25 cellular contexts compared by ENCODE assay signal in genomic region chr2:237210763-237211162, GRCh38.
DNase-seq lines count a peak whose midpoint lies in the region; ATAC-seq and TF ChIP-seq lines count a peak whose summit lies in the region.
"Had no signal": no experiment of that assay in that cellular context is flagged by ENCODE, and none has a peak within 500 bp of the region (broad histone marks: within the 10 kb centered on the region; RNA-seq: fewer than 3 reads in every experiment).

No MANE protein-coding gene starts in this region.

- intact Hi-C loops in mucosa of descending colon (cut with DNase I, micrococcal nuclease) = no loop called here

- DNase-seq in HFFc6 (no peak), endodermal cell (peak; percentile 78), iPS-NIHi11 (ENCODE audit: low spot score) (peak; percentile 32), smooth muscle cell (lab: John Stamatoyannopoulos, UW; ENCODE audit: unreplicated experiment) (no peak), mucosa of descending colon (no peak), NCI-H1694 (lab: John Stamatoyannopoulos, UW) (no peak), globus pallidus (ENCODE audit: low spot score) (no peak), activated T-cell treated with anti-CD3 and anti-CD28 coated beads for 4 hours (no peak)
- DNase-seq: activated CD8-positive, alpha-beta T cell treated with anti-CD3 and anti-CD28 coated beads for 36 hours; activated naive CD4-positive, alpha-beta T cell; activated T-cell treated with anti-CD3 and anti-CD28 coated beads, Interleukin-2, amount 50 U/mL, for 24 hours; body of pancreas; C1 segment of cervical spinal cord; COR-L47; dorsolateral prefrontal cortex; GDM1; NCI-H1417 treated with DMSO at 0.1 percent for 48 hours; NCI-H2081 treated with DMSO at 0.1 percent for 48 hours; NCI-H226; upper lobe of right lung had no signal

- TF ChIP-seq CTCF in HFFc6 (IDR thresholded peaks at IDR 0.05) (no peak), endodermal cell (conservative IDR thresholded peaks at IDR 0.05) (no peak), smooth muscle cell (IDR thresholded peaks at IDR 0.05; ENCODE audit: borderline replicate concordance, insufficient read depth, poor library complexity, severe bottlenecking) (no peak), mucosa of descending colon (IDR thresholded peaks at IDR 0.05) (no peak)

- peak overlapping the region; percentile 38; the same call in 1 of the 2 replicates for H3K27ac Mint-ChIP-seq in HFFc6
- H3K27ac Mint-ChIP-seq in endodermal cell = no peak overlapping the region
- H3K27ac Mint-ChIP-seq: activated CD8-positive, alpha-beta T cell treated with anti-CD3 and anti-CD28 coated beads for 36 hours; activated T-cell treated with anti-CD3 and anti-CD28 coated beads, Interleukin-2, amount 50 U/mL, for 24 hours; neural progenitor cell; T-helper 1 cell treated with Interleukin-12 subunit alpha and Interleukin-12 subunit beta and Interleukin-4 antibody, amounts not matched to agents 30 μg/mL and 1 μg/mL, for 36 hours had no signal

- H3K4me2 ChIP-seq in smooth muscle cell = no peak overlapping the region
- H3K4me2 ChIP-seq: KMS-11, neural progenitor cell had no signal

- H3K4me3 Mint-ChIP-seq in HFFc6 (no peak overlapping the region), endodermal cell (no peak overlapping the region)
- H3K4me3 Mint-ChIP-seq: activated CD8-positive, alpha-beta T cell treated with anti-CD3 and anti-CD28 coated beads for 36 hours; activated T-cell treated with anti-CD3 and anti-CD28 coated beads, Interleukin-2, amount 50 U/mL, for 24 hours; neural progenitor cell; T-helper 1 cell treated with Interleukin-12 subunit alpha and Interleukin-12 subunit beta and Interleukin-4 antibody, amounts not matched to agents 30 μg/mL and 1 μg/mL, for 36 hours had no signal

- peaks cover 45% of the 10 kb centered on the region for H3K4me1 Mint-ChIP-seq in HFFc6 (ENCODE audit: low read depth)
- peaks cover 4% of the 10 kb centered on the region for H3K4me1 Mint-ChIP-seq in endodermal cell

- H3K4me1 ChIP-seq in endodermal cell (ENCODE audit: control insufficient read depth, insufficient read depth, low read length) (no peaks in the 10 kb centered on the region), smooth muscle cell (ENCODE audit: low read depth) (peaks cover 10% of the 10 kb centered on the region), mucosa of descending colon (ENCODE audit: low read depth) (no peaks in the 10 kb centered on the region)
- H3K4me1 ChIP-seq: neural progenitor cell had no signal

- peaks cover 14% of the 10 kb centered on the region for H3K9me3 ChIP-seq in endodermal cell (ENCODE audit: control insufficient read depth, low read length)
- H3K9me3 ChIP-seq in smooth muscle cell (replicated peaks; ENCODE audit: low read depth) = no peaks in the 10 kb centered on the region
- no peaks in the 10 kb centered on the region for H3K9me3 ChIP-seq in mucosa of descending colon
- H3K9me3 ChIP-seq: body of pancreas, gastroesophageal sphincter, SJSA1, upper lobe of right lung had no signal

- H3F3A ChIP-seq in smooth muscle cell (ENCODE audit: low read depth) = peaks cover 54% of the 10 kb centered on the region

- H3K36me3 ChIP-seq in endodermal cell (ENCODE audit: control insufficient read depth, insufficient read depth, low read length) = no peaks in the 10 kb centered on the region
- no peaks in the 10 kb centered on the region for H3K36me3 ChIP-seq in smooth muscle cell (ENCODE audit: low read depth)
- H3K36me3 ChIP-seq in mucosa of descending colon (ENCODE audit: low read depth) = no peaks in the 10 kb centered on the region
- H3K36me3 ChIP-seq: gastroesophageal sphincter, neural progenitor cell, SJSA1, upper lobe of right lung had no signal

- WGBS in endodermal cell (ENCODE audit: insufficient coverage in 1 of 2, insufficient read length in 1 of 2), 2 experiments = 56 to 57% methylated on average over 6 of the region's 6 CpGs
- WGBS in smooth muscle cell (ENCODE audit: low lambda C conversion rate) = 87% methylated on average over 6 of the region's 6 CpGs

- peaks cover 2% of the 10 kb centered on the region; the same call in 1 of the 2 replicates for H3K27me3 Mint-ChIP-seq in HFFc6 (ENCODE audit: insufficient read depth)
- H3K27me3 Mint-ChIP-seq in endodermal cell (ENCODE audit: insufficient read depth) = no peaks in the 10 kb centered on the region

- H2AFZ ChIP-seq in smooth muscle cell (ENCODE audit: low read depth) = no peak overlapping the region
- H2AFZ ChIP-seq: neural progenitor cell had no signal

- H3K27me3 ChIP-seq in endodermal cell (ENCODE audit: control insufficient read depth, insufficient read depth, low read length, poor library complexity, severe bottlenecking) (no peaks in the 10 kb centered on the region), smooth muscle cell (ENCODE audit: low read depth) (no peaks in the 10 kb centered on the region)
- H3K27me3 ChIP-seq: body of pancreas, gastroesophageal sphincter, neural progenitor cell, SJSA1, upper lobe of right lung had no signal

- ATAC-seq in mucosa of descending colon = no peak
- ATAC-seq: activated CD8-positive, alpha-beta T cell treated with anti-CD3 and anti-CD28 coated beads for 36 hours; body of pancreas; gastroesophageal sphincter; upper lobe of right lung had no signal

- no peaks in the 10 kb centered on the region for H3K79me2 ChIP-seq in smooth muscle cell (ENCODE audit: low read depth)

- H3K4me3 ChIP-seq in endodermal cell (ENCODE audit: low read length) = no peak overlapping the region
- no peak overlapping the region for H3K4me3 ChIP-seq in smooth muscle cell
- H3K4me3 ChIP-seq in mucosa of descending colon = no peak overlapping the region
- H3K4me3 ChIP-seq: body of pancreas, dorsolateral prefrontal cortex, gastroesophageal sphincter, neural progenitor cell, SJSA1, upper lobe of right lung had no signal

- H3K36me3 Mint-ChIP-seq in HFFc6 (ENCODE audit: low read depth) (no peaks in the 10 kb centered on the region), endodermal cell (ENCODE audit: low read depth) (no peaks in the 10 kb centered on the region)
- H3K36me3 Mint-ChIP-seq: neural progenitor cell had no signal

- no peak overlapping the region for H3K27ac ChIP-seq in endodermal cell (ENCODE audit: low read depth, low read length)
- H3K27ac ChIP-seq in smooth muscle cell (ENCODE audit: low read depth) = peak overlapping the region; percentile 100
- H3K27ac ChIP-seq: body of pancreas, dorsolateral prefrontal cortex, gastroesophageal sphincter, KMS-11, neural progenitor cell, SJSA1, upper lobe of right lung had no signal

- H3K9ac ChIP-seq in endodermal cell (ENCODE audit: extremely low read depth, low read length, poor library complexity, severe bottlenecking) (no peak overlapping the region), smooth muscle cell (ENCODE audit: low read depth) (peak overlapping the region; percentile 25)
- H3K9ac ChIP-seq: KMS-11, neural progenitor cell had no signal

- H4K20me1 ChIP-seq in smooth muscle cell (ENCODE audit: low read depth) = no peaks in the 10 kb centered on the region

- H3K9me3 Mint-ChIP-seq in HFFc6 = no peaks in the 10 kb centered on the region
- no peaks in the 10 kb centered on the region for H3K9me3 Mint-ChIP-seq in endodermal cell
- H3K9me3 Mint-ChIP-seq: activated CD8-positive, alpha-beta T cell treated with anti-CD3 and anti-CD28 coated beads for 36 hours; activated T-cell treated with anti-CD3 and anti-CD28 coated beads, Interleukin-2, amount 50 U/mL, for 24 hours; neural progenitor cell; T-helper 1 cell treated with Interleukin-12 subunit alpha and Interleukin-12 subunit beta and Interleukin-4 antibody, amounts not matched to agents 30 μg/mL and 1 μg/mL, for 36 hours had no signal

Comparison
In these comparisons a context has a peak if more than half of its experiments do, and no peak if none do; other contexts are left out.
1. DNase-seq: peak in endodermal cell (single experiment) and iPS-NIHi11 (single experiment); none in HFFc6 (single experiment), smooth muscle cell (single experiment), mucosa of descending colon (0 of 3), NCI-H1694 (single experiment), globus pallidus (single experiment) and activated T-cell treated with anti-CD3 and anti-CD28 coated beads for 4 hours (single experiment).